23 cellular contexts compared by ENCODE assay signal in the genomic region with DNA sequence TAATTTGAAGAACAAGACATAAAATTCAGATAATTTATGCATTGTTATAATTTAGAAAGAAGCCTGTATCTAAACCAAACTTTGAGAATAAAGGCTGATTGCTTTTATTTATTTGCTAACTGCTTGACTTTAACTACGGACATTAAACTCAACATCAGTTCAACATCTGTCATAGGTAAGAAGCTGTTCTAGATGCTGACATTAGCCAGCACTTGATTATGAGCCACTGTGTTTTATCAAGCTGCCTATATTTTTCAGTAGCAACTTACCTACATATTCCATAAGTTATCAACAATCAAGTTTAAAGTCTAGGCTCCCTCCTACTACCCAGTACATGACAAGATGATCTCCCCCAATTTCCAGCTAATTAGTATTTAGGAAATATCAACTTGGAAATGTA.
"Had no signal": no experiment of that assay in that cellular context is flagged by ENCODE, and none has a peak within 500 bp of the region (broad histone marks: within the 10 kb centered on the region; RNA-seq: fewer than 3 reads in every experiment).

No MANE protein-coding gene starts in this region.

- H3K36me3 ChIP-seq: ovary, right atrium auricular region had no signal

- H3K27me3 ChIP-seq: ovary, right atrium auricular region, right lobe of liver, spleen, suprapubic skin, tibial artery, upper lobe of right lung had no signal

- FAIRE-seq: keratinocyte, small intestine, urothelium cell line had no signal

- H3K4me3 ChIP-seq: lower lobe of right lung, ovary, right atrium auricular region, right lobe of liver, spleen, suprapubic skin, thoracic aorta, tibial artery, upper lobe of right lung had no signal

- H3K27ac ChIP-seq: lower lobe of right lung, ovary, spleen, suprapubic skin, thoracic aorta, tibial artery, upper lobe of right lung had no signal

- DNase-seq: head of caudate nucleus; kidney glomerular epithelial cell; left cardiac atrium; lower lobe of right lung; mammary epithelial cell; mesenchymal stem cell; naive B cell; natural killer cell; ovary; right lobe of liver; small intestine; spleen; stimulated activated CD4-positive, alpha-beta T cell treated with anti-CD3 and anti-CD28 coated beads, Interleukin-4, amount 100 ng/mL, for 24 hours; stimulated activated naive CD4-positive, alpha-beta T cell; tibial artery; trophoblast cell; upper lobe of right lung had no signal

- H3K9me3 ChIP-seq: lower lobe of right lung, ovary, right atrium auricular region, right lobe of liver, spleen, suprapubic skin, thoracic aorta, tibial artery, upper lobe of right lung had no signal

- ATAC-seq: lower lobe of right lung; natural killer cell; stimulated activated effector memory CD8-positive, alpha-beta T cell treated with anti-CD3 and anti-CD28 coated beads, Interleukin-12 subunit alpha, Interleukin-12 subunit beta, amount 100 ng/mL, for 72 hours; upper lobe of right lung had no signal

- H3K4me1 ChIP-seq: lower lobe of right lung, suprapubic skin, tibial artery, upper lobe of right lung had no signal
